In genomic region chr4:89575840-89576239, GRCh38 we compare ENCODE assay signal across 28 cellular contexts.
"Had no signal": no experiment of that assay in that cellular context is flagged by ENCODE, and none has a peak within 500 bp of the region (broad histone marks: within the 10 kb centered on the region; RNA-seq: fewer than 3 reads in every experiment).

No MANE protein-coding gene starts in this region.

- H3K27me3 ChIP-seq: colonic mucosa, dorsolateral prefrontal cortex, esophagus muscularis mucosa, esophagus squamous epithelium, foreskin keratinocyte, gastrocnemius medialis, gastroesophageal sphincter, heart left ventricle, heart right ventricle had no signal

- H3K4me1 ChIP-seq: colonic mucosa, esophagus muscularis mucosa, esophagus squamous epithelium, foreskin keratinocyte, gastrocnemius medialis, gastroesophageal sphincter, heart left ventricle, heart right ventricle had no signal

- H3K27ac Mint-ChIP-seq: dendritic cell treated with granulocyte-macrophage colony-stimulating factor and Interleukin-4, amounts not matched to agents 40 ng/mL and 50 ng/mL, for 4 days; effector memory CD8-positive, alpha-beta T cell; endodermal cell had no signal

- H3K36me3 ChIP-seq: colonic mucosa, esophagus muscularis mucosa, esophagus squamous epithelium, gastrocnemius medialis, gastroesophageal sphincter, heart left ventricle, heart right ventricle had no signal

- H3K4me3 Mint-ChIP-seq: dendritic cell treated with granulocyte-macrophage colony-stimulating factor and Interleukin-4, amounts not matched to agents 40 ng/mL and 50 ng/mL, for 4 days; effector memory CD8-positive, alpha-beta T cell; endodermal cell had no signal

- FAIRE-seq: colon, endometrium, endothelial cell of umbilical vein, frontal cortex had no signal

- H3K9me3 Mint-ChIP-seq: dendritic cell treated with granulocyte-macrophage colony-stimulating factor and Interleukin-4, amounts not matched to agents 40 ng/mL and 50 ng/mL, for 4 days; effector memory CD8-positive, alpha-beta T cell had no signal

- DNase-seq: colonic mucosa; cortex of kidney; dermis blood vessel endothelial cell; dorsolateral prefrontal cortex; effector CD4-positive, alpha-beta T cell; effector CD8-positive, alpha-beta T cell; effector memory CD4-positive, alpha-beta T cell; effector memory CD8-positive, alpha-beta T cell; endodermal cell; esophagus squamous epithelium; foreskin fibroblast; foreskin keratinocyte; foreskin melanocyte; gastrocnemius medialis; glutamatergic neuron; head of caudate nucleus; heart left ventricle; heart right ventricle had no signal

- H3K4me3 ChIP-seq: colonic mucosa, coronary artery, dorsolateral prefrontal cortex, esophagus muscularis mucosa, esophagus squamous epithelium, gastrocnemius medialis, gastroesophageal sphincter, heart left ventricle, heart right ventricle had no signal

- H3K9me3 ChIP-seq: colonic mucosa, esophagus muscularis mucosa, esophagus squamous epithelium, gastrocnemius medialis, gastroesophageal sphincter, heart left ventricle, heart right ventricle had no signal

- ATAC-seq: effector memory CD8-positive, alpha-beta T cell; esophagus mucosa; foreskin keratinocyte; gastrocnemius medialis; gastroesophageal sphincter; heart left ventricle; heart right ventricle had no signal

- H3K27ac ChIP-seq: colonic mucosa, coronary artery, dorsolateral prefrontal cortex, epithelial cell of prostate, esophagus muscularis mucosa, esophagus squamous epithelium, foreskin keratinocyte, gastrocnemius medialis, gastroesophageal sphincter, heart left ventricle, heart right ventricle had no signal

- H3K27me3 Mint-ChIP-seq: dendritic cell treated with granulocyte-macrophage colony-stimulating factor and Interleukin-4, amounts not matched to agents 40 ng/mL and 50 ng/mL, for 4 days; effector memory CD8-positive, alpha-beta T cell had no signal
